Comparison of ENCODE assay signal across 23 cellular contexts in genomic region chr16:66390346-66391108, GRCh38. TPM values are rescaled to one million over a fixed set of nuclear protein-coding genes. Genes with fewer than 3 reads are reported as not detected.
"Had no signal": no experiment of that assay in that cellular context is flagged by ENCODE, and none has a peak within 500 bp of the region (broad histone marks: within the 10 kb centered on the region; RNA-seq: fewer than 3 reads in every experiment).

No MANE protein-coding gene starts in this region.

- H3K36me3 ChIP-seq: pancreas, transverse colon had no signal

- H3K4me3 ChIP-seq: gastrocnemius medialis, left lung, pancreas, suprapubic skin, transverse colon had no signal

- ATAC-seq: esophagus mucosa; gastrocnemius medialis; left lung; natural killer cell; pancreas; sciatic nerve; stimulated activated memory B cell treated with anti-CD40 and anti-IgM and Interleukin-4, amounts not matched to agents 10 μg/mL and 1 μg/mL and 100 μg/mL, for 72 hours had no signal

- H3K9me3 ChIP-seq: gastrocnemius medialis, left lung, pancreas, suprapubic skin, transverse colon had no signal

- H3K27ac ChIP-seq: epithelial cell of prostate, gastrocnemius medialis, left lung, pancreas, suprapubic skin, transverse colon had no signal

- H3K27me3 ChIP-seq: gastrocnemius medialis, left lung, pancreas, suprapubic skin, transverse colon had no signal

- DNase-seq: cerebellar nuclear complex; cortex of kidney; effector CD4-positive, alpha-beta T cell; foreskin fibroblast; gastrocnemius medialis; kidney; left lung; mesenchymal stem cell; midbrain; natural killer cell; occipital lobe; pancreas; retina; stimulated activated CD4-positive, alpha-beta T cell treated with anti-CD3 and anti-CD28 coated beads, Interleukin-4, amount 100 ng/mL, for 4 hours; transverse colon had no signal

- H3K4me1 ChIP-seq: gastrocnemius medialis, left lung, pancreas, suprapubic skin, transverse colon had no signal

RNA-seq across cellular contexts. Expression of gene CDH5, which starts 24.0 kb away (rescaled TPM):
- total RNA-seq: natural killer cell had no signal
- polyA plus RNA-seq: neural cell had no signal

RNA-seq across cellular contexts. Expression of gene BEAN1, which starts 36.6 kb away (rescaled TPM):
- total RNA-seq: gastrocnemius medialis, lung microvascular endothelial cell, natural killer cell, skeletal muscle tissue had no signal
